In the genomic region with DNA sequence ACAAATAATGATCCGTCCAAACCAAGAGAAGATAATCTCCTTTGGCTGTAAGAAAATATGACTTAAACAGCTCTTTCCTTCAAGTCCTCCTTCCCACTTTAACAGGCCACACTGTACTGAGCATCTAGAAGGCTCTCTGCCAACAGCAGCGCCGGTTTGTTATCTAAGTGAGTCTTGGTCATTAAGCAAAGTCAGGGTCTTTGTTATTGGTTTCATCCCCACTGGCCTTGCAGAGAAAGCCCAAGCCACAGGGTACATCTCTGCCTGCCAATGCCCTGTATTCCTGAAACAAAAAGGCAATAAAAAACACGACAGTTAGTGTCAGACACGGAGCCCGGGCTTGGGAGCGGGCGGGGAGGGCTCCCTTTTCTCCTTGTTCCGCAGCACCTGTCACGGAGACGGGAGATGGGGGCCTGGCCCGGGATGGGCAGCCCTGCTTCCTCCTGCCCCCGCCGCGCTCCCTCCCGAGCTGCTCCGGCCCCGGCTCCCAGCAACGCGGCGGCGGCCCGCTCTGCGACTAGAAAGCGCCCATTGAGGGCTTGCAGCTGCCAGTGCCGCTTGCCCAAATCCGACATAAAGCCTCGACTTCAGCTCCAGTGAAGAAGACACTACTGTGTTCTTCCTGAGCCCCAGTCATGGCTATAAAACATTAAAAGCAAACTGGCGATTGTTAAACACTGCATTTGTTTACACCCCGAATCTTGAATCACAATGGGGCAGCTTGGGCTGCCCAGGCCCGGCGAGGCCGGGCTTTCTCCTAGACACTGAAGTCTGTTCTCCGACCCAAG, we compare ENCODE assay signal across 8 cellular contexts. TPM values are rescaled to one million over a fixed set of nuclear protein-coding genes. Genes with fewer than 3 reads are reported as not detected.
DNase-seq lines count a peak whose midpoint lies in the region; ATAC-seq and TF ChIP-seq lines count a peak whose summit lies in the region.

No MANE protein-coding gene starts in this region.

- DNase-seq in NCI-H748 treated with DMSO at 0.1 percent for 48 hours (lab: John Stamatoyannopoulos, UW), result peak; percentile 71
- DNase-seq in esophagus muscularis mucosa (ENCODE audit: extremely low spot score), result peak; percentile 91
- DNase-seq in mesenchymal stem cell, result peak; percentile 18
- no peak for DNase-seq in SW480 (ENCODE audit: low spot score)
- DNase-seq in lower leg skin (ENCODE audit: low spot score in 2 of 2), result no peak
- no peak for DNase-seq in COLO829 (ENCODE audit: low spot score)

- H3K36me3 ChIP-seq in esophagus muscularis mucosa (no peaks in the 10 kb centered on the region), mesenchymal stem cell (ENCODE audit: control insufficient read depth in 1 of 2, insufficient read depth in 2 of 2, low read depth in 1 of 2, low read length in 2 of 2) (no peaks in the 10 kb centered on the region)

- no peak for TF ChIP-seq CTCF in esophagus muscularis mucosa (IDR thresholded peaks at IDR 0.05)
- TF ChIP-seq CTCF in lower leg skin (IDR thresholded peaks at IDR 0.05), result no peak

- H3K9me3 ChIP-seq in esophagus muscularis mucosa (no peaks in the 10 kb centered on the region), mesenchymal stem cell (ENCODE audit: control insufficient read depth, low read length) (no peaks in the 10 kb centered on the region)

- no peaks in the 10 kb centered on the region for H3K27me3 ChIP-seq in esophagus muscularis mucosa
- H3K27me3 ChIP-seq in mesenchymal stem cell (ENCODE audit: control insufficient read depth in 1 of 2, insufficient read depth in 1 of 2, low read length in 2 of 2), result no peaks in the 10 kb centered on the region

- TF ChIP-seq EP300 in esophagus muscularis mucosa (IDR thresholded peaks at IDR 0.05), result no peak

- no peak overlapping the region for H3K9ac ChIP-seq in mesenchymal stem cell (ENCODE audit: low read length)

- H2AK5ac ChIP-seq in mesenchymal stem cell (ENCODE audit: low read length, severe bottlenecking), result no peak overlapping the region

- intact Hi-C loops in esophagus muscularis mucosa (cut with DNase I), result no loop called here
- intact Hi-C loops in lower leg skin (cut with DNase I; ENCODE audit: low total_unique reads), result no loop called here

- H3K23ac ChIP-seq in mesenchymal stem cell (ENCODE audit: low read length in 2 of 2), result no peak overlapping the region

- H2AFZ ChIP-seq in mesenchymal stem cell (ENCODE audit: low read depth, low read length), result peak overlapping the region; percentile 88

- H2BK12ac ChIP-seq in mesenchymal stem cell (ENCODE audit: low read length in 2 of 2), result no peak overlapping the region

- no peak for ATAC-seq in HG03095 (IDR thresholded peaks at IDR 0.05; ENCODE audit: unreplicated experiment)

- H2BK120ac ChIP-seq in mesenchymal stem cell (ENCODE audit: low read depth, low read length), result peak overlapping the region; percentile 79

- peak overlapping the region; percentile 75 for H3K4me2 ChIP-seq in mesenchymal stem cell (ENCODE audit: low read length, poor library complexity, severe bottlenecking)

- peak overlapping the region; percentile 50 for H4K91ac ChIP-seq in mesenchymal stem cell (ENCODE audit: low read length)

- peak overlapping the region; percentile 34 to 79 for H3K18ac ChIP-seq in mesenchymal stem cell (ENCODE audit: low read depth in 1 of 2, low read length in 2 of 2)

- H2BK5ac ChIP-seq in mesenchymal stem cell (ENCODE audit: low read depth, low read length, poor library complexity, severe bottlenecking), result peak overlapping the region; percentile 12

- H2BK15ac ChIP-seq in mesenchymal stem cell (ENCODE audit: low read depth, poor library complexity, severe bottlenecking), result peak overlapping the region; percentile 94

- H3K27ac ChIP-seq in esophagus muscularis mucosa (replicated peaks in 1 of 4) (peak overlapping the region; percentile 78 to 83 (median 80)), mesenchymal stem cell (ENCODE audit: low read length, poor library complexity, severe bottlenecking) (no peak overlapping the region), temporal lobe (ENCODE audit: low read depth, low read length) (peak overlapping the region; percentile 96)

- H3K4me3 ChIP-seq in esophagus muscularis mucosa, result peak overlapping the region; percentile 39 to 51 (median 47)
- no peak overlapping the region for H3K4me3 ChIP-seq in mesenchymal stem cell (ENCODE audit: insufficient read depth in 1 of 2, low read depth in 1 of 2, low read length in 2 of 2)
- H3K4me3 ChIP-seq in lower leg skin (ENCODE audit: low read depth, poor library complexity, severe bottlenecking), result no peak overlapping the region

- WGBS in esophagus muscularis mucosa, result 42% methylated on average over 15 of the region's 34 CpGs
- WGBS in mesenchymal stem cell, result 24% methylated on average over 34 of the region's 34 CpGs
- 67 to 73% methylated on average over 34 of the region's 34 CpGs for WGBS in lower leg skin, 2 donors

- peak overlapping the region; percentile 88 for H4K8ac ChIP-seq in mesenchymal stem cell (ENCODE audit: low read length)

- TF ChIP-seq POLR2A in esophagus muscularis mucosa (IDR thresholded peaks at IDR 0.05; ENCODE audit: low read depth), result no peak
- TF ChIP-seq POLR2A in lower leg skin (IDR thresholded peaks at IDR 0.05), result no peak

- no peak overlapping the region for H3K14ac ChIP-seq in mesenchymal stem cell (ENCODE audit: low read length in 2 of 2)

- H3K4me1 ChIP-seq in esophagus muscularis mucosa, result peaks cover 0 to 23% (median 17%) of the 10 kb centered on the region in 4 donors
- peaks cover 10% of the 10 kb centered on the region for H3K4me1 ChIP-seq in mesenchymal stem cell (ENCODE audit: control insufficient read depth, insufficient read depth, low read depth, low read length)

- peak overlapping the region in 1 of 2 experiments; percentile 51 for H3K4ac ChIP-seq in mesenchymal stem cell (ENCODE audit: low read depth in 1 of 2, low read length in 2 of 2)

- H3K79me1 ChIP-seq in mesenchymal stem cell (replicated peaks; ENCODE audit: low read length, poor library complexity, severe bottlenecking), result no peaks in the 10 kb centered on the region

RNA-seq across cellular contexts. Expression of a gene that starts 28.1 kb away (rescaled TPM):
- total RNA-seq in esophagus muscularis mucosa (100 to 1,000 TPM; 244 to 563 (median 329) TPM), temporal lobe (114 TPM), lower leg skin (100 to 1,000 TPM; 102 to 245 (median 137) TPM)
- polyA plus RNA-seq in mesenchymal stem cell (2013, experiment 1 of 2), result 33.8 TPM
- 33.1 TPM for polyA plus RNA-seq in mesenchymal stem cell (2013, experiment 2 of 2)

Comparison
In these comparisons a context has a peak if more than half of its experiments do, and no peak if none do; other contexts are left out.
1. DNase-seq: peak in NCI-H748 treated with DMSO at 0.1 percent for 48 hours (single experiment), esophagus muscularis mucosa (single experiment) and mesenchymal stem cell (single experiment); none in SW480 (single experiment), lower leg skin (0 of 2) and COLO829 (single experiment).
2. H3K4me3 ChIP-seq: peak in esophagus muscularis mucosa (4 of 4); none in mesenchymal stem cell (0 of 2) and lower leg skin (single experiment).